ENCODE assay signal across 8 cellular contexts in the genomic region with DNA sequence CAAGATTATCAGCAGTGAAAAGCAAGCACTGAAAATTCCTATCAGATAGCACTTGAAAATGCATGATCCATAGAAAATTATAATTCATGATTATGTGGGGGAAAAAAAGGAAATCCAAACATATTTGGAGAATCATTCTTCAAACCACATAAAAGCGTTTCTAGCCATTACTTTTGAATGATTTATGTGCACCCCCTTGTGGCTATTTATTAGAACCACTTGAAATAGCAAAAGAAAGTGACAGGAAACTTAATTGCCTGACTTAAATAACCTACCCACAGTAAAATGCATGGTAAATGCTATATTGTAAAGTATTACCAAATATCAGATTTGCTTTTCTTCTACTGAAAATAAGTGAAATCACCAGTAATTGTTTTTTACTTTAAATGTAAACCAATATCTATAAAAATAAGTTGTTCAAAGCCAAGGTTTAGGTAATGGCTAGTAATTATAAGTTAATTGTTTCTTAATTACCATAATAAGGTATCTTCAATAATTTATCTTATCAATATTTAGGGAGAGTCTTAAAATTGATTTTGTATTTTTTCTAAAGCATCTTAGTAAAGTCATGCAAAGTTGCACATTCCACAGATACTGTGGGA.
DNase-seq lines count a peak whose midpoint lies in the region; ATAC-seq, FAIRE-seq and TF ChIP-seq lines count a peak whose summit lies in the region.

No MANE protein-coding gene starts in this region.

- no peaks in the 10 kb centered on the region for H4K20me1 ChIP-seq in GM23338 (replicated peaks; ENCODE audit: insufficient read depth)
- no peaks in the 10 kb centered on the region for H4K20me1 ChIP-seq in K562 (replicated peaks; ENCODE audit: control insufficient read depth, insufficient read depth, low read length)

- TF ChIP-seq EP300 in K562 (IDR thresholded peaks at IDR 0.05; ENCODE audit: low read length) = no peak

- peak; percentile 31; the same call in 1 of the 2 replicates for TF ChIP-seq CTCF in BJ (IDR thresholded peaks at IDR 0.05; ENCODE audit: insufficient read depth, low read depth, low read length)
- peak; percentile 62 to 90; a peak in 3 of 4 replicates for TF ChIP-seq CTCF in GM23338 (conservative IDR thresholded peaks at IDR 0.05; ENCODE audit: low read depth in 2 of 2)
- TF ChIP-seq CTCF in K562 (IDR thresholded peaks at IDR 0.05 in 2 of 3, conservative IDR thresholded peaks at IDR 0.05 in 1 of 3; ENCODE audit: insufficient read depth in 2 of 3, low read depth in 1 of 3, low read length in 3 of 3) = peak; percentile 29 to 65 (median 32); a peak in 3 of 6 replicates
- TF ChIP-seq CTCF in right lobe of liver (IDR thresholded peaks at IDR 0.05) = peak; percentile 64 to 77 (median 72)

- ATAC-seq in GM23338 (no peak; the same call in 2 of the 3 replicates), K562 (peak; percentile 47; the same call in 1 of the 3 replicates), right lobe of liver (peak; percentile 52 to 67 (median 60))
- no peak for ATAC-seq in activated CD8-positive, alpha-beta memory T cell treated with anti-CD3 and anti-CD28 coated beads, Interleukin-2, amount 10 ng/mL, durations not matched to agents 7 days and 5 days

- peaks cover 41% of the 10 kb centered on the region for H3K4me1 Mint-ChIP-seq in GM23338
- no peaks in the 10 kb centered on the region for H3K4me1 Mint-ChIP-seq in activated CD8-positive, alpha-beta memory T cell treated with anti-CD3 and anti-CD28 coated beads, Interleukin-2, amount 10 ng/mL, durations not matched to agents 7 days and 5 days

- H3K4me2 ChIP-seq in GM23338 (no peak overlapping the region), K562 (ENCODE audit: insufficient read depth, low read length) (no peak overlapping the region)

- H3K79me2 ChIP-seq in GM23338 (replicated peaks; ENCODE audit: insufficient read depth) (peaks cover 4% of the 10 kb centered on the region; the same call in 1 of the 2 replicates), K562 (ENCODE audit: control insufficient read depth, insufficient read depth, low read length) (no peaks in the 10 kb centered on the region)

- POLR2A ChIA-PET in BJ (lab: Charles Lee) (no interaction called here), K562 (lab: Yijun Ruan, JAX) (no interaction called here)

- H3K36me3 Mint-ChIP-seq in GM23338 (ENCODE audit: low read depth) = no peaks in the 10 kb centered on the region
- no peaks in the 10 kb centered on the region for H3K36me3 Mint-ChIP-seq in activated CD8-positive, alpha-beta memory T cell treated with anti-CD3 and anti-CD28 coated beads, Interleukin-2, amount 10 ng/mL, durations not matched to agents 7 days and 5 days

- TF ChIP-seq RAD21 in K562 (CRISPR knock-in tag; conservative IDR thresholded peaks at IDR 0.05 in 1 of 2, IDR thresholded peaks at IDR 0.05 in 1 of 2) = peak; percentile 74 to 75

- BruUV-seq in K562 (replicated peaks; lab: Mats Ljungman, UMichigan) = no TSS peak

- H3K4me3 ChIP-seq in BJ (ENCODE audit: low read depth, low read length) (no peak overlapping the region), GM23338 (no peak overlapping the region), K562 (no peak overlapping the region), right lobe of liver (no peak overlapping the region)

- H3K27ac ChIP-seq in GM23338 (ENCODE audit: low read depth) = no peak overlapping the region
- no peak overlapping the region for H3K27ac ChIP-seq in K562 (ENCODE audit: extremely low read depth, low read depth, low read length)
- H3K27ac ChIP-seq in right lobe of liver = no peak overlapping the region

- FAIRE-seq in K562 (lab: Jason Lieb, UNC) = no peak

- in situ Hi-C loops in K562 (cut with MboI) = no loop called here

- no peak overlapping the region for H3K27ac Mint-ChIP-seq in GM23338
- H3K27ac Mint-ChIP-seq in activated CD8-positive, alpha-beta memory T cell treated with anti-CD3 and anti-CD28 coated beads, Interleukin-2, amount 10 ng/mL, durations not matched to agents 7 days and 5 days = no peak overlapping the region

- H3K9me3 ChIP-seq in K562 (replicated peaks; ENCODE audit: control insufficient read depth, insufficient read depth, low read depth, low read length) = no peaks in the 10 kb centered on the region
- H3K9me3 ChIP-seq in right lobe of liver = no peaks in the 10 kb centered on the region

- H3K9ac ChIP-seq in K562 (ENCODE audit: insufficient read depth in 1 of 2, low read depth in 2 of 2, low read length in 2 of 2) = no peak overlapping the region

- H3K27me3 Mint-ChIP-seq in GM23338 (ENCODE audit: insufficient read depth, low read depth, poor library complexity) = no peaks in the 10 kb centered on the region
- H3K27me3 Mint-ChIP-seq in activated CD8-positive, alpha-beta memory T cell treated with anti-CD3 and anti-CD28 coated beads, Interleukin-2, amount 10 ng/mL, durations not matched to agents 7 days and 5 days = no peaks in the 10 kb centered on the region

- H3K4me1 ChIP-seq in GM23338 (ENCODE audit: insufficient read depth) = peaks cover 38% of the 10 kb centered on the region
- no peaks in the 10 kb centered on the region; a peak in 1 of 5 replicates for H3K4me1 ChIP-seq in K562 (replicated peaks in 1 of 2; ENCODE audit: control insufficient read depth in 2 of 2, insufficient read depth in 2 of 2, low read length in 2 of 2)
- peaks cover 0 to 19% (median 9%) of the 10 kb centered on the region in 4 donors for H3K4me1 ChIP-seq in right lobe of liver

- intact Hi-C loops in K562 (cut with micrococcal nuclease) (loop anchor here (1.0 to 2.0 kb wide), 3 partner anchors 75 to 279 kb away; no protein-coding TSS in a partner anchor), right lobe of liver (cut with DNase I) (loop anchor here in 1 of 2 donors (10.0 kb wide), 1 partner anchor 171 kb away; the partner anchor contains the start of gene ARHGAP42)

- TF ChIP-seq POLR2A in K562 (conservative IDR thresholded peaks at IDR 0.05) (no peak), right lobe of liver (IDR thresholded peaks at IDR 0.05) (no peak)

- no peak overlapping the region for H2AFZ ChIP-seq in GM23338
- no peak overlapping the region for H2AFZ ChIP-seq in K562 (ENCODE audit: low read depth, low read length)

- H3K27me3 ChIP-seq in BJ (ENCODE audit: control insufficient read depth, insufficient read depth, low read length) = no peaks in the 10 kb centered on the region
- H3K27me3 ChIP-seq in GM23338 (ENCODE audit: insufficient read depth) = no peaks in the 10 kb centered on the region
- no peaks in the 10 kb centered on the region for H3K27me3 ChIP-seq in K562 (ENCODE audit: control insufficient read depth in 2 of 2, insufficient read depth in 2 of 2, low read length in 2 of 2)
- H3K27me3 ChIP-seq in right lobe of liver = no peaks in the 10 kb centered on the region

- CTCF ChIA-PET in BJ (lab: Yijun Ruan, JAX) = interaction anchor here (0.8 to 1.2 kb wide), 2 partner anchors 172 to 174 kb away, joined by 3 to 6 read pairs; no protein-coding TSS in a partner anchor
- CTCF ChIA-PET in K562 (lab: Yijun Ruan, JAX; ENCODE audit: low intra/inter-chr PET ratio) = interaction anchor here (0.6 to 3.5 kb wide), 3 partner anchors 170 to 1764 kb away, joined by 4 to 19 read pairs (median 6); no protein-coding TSS in a partner anchor
- CTCF ChIA-PET in activated CD8-positive, alpha-beta memory T cell treated with anti-CD3 and anti-CD28 coated beads, Interleukin-2, amount 10 ng/mL, durations not matched to agents 7 days and 5 days (lab: Charles Lee) = no interaction called here

- no peaks in the 10 kb centered on the region for H3K9me3 Mint-ChIP-seq in GM23338
- H3K9me3 Mint-ChIP-seq in activated CD8-positive, alpha-beta memory T cell treated with anti-CD3 and anti-CD28 coated beads, Interleukin-2, amount 10 ng/mL, durations not matched to agents 7 days and 5 days (ENCODE audit: low read depth) = no peaks in the 10 kb centered on the region

- H3K9me2 ChIP-seq in GM23338 (ENCODE audit: insufficient read depth) = no peaks in the 10 kb centered on the region

- H3K4me3 Mint-ChIP-seq in GM23338 = no peak overlapping the region
- no peak overlapping the region for H3K4me3 Mint-ChIP-seq in activated CD8-positive, alpha-beta memory T cell treated with anti-CD3 and anti-CD28 coated beads, Interleukin-2, amount 10 ng/mL, durations not matched to agents 7 days and 5 days

- DNase-seq in BJ (ENCODE audit: low read depth) = no peak
- peak; percentile 81 for DNase-seq in GM23338 (ENCODE audit: low spot score)
- DNase-seq in NCI-H345 treated with DMSO at 0.1 percent for 48 hours (lab: John Stamatoyannopoulos, UW; ENCODE audit: unreplicated experiment) = peak; percentile 18
- DNase-seq in K562 (ENCODE audit: extremely low read depth in 1 of 4, low spot score in 3 of 4) = peak; percentile 13 to 44 (median 18)
- DNase-seq in right lobe of liver = no peak
- DNase-seq in stimulated activated CD4-positive, alpha-beta T cell treated with anti-CD3 and anti-CD28 coated beads, Interleukin-15, amount 100 ng/mL, for 24 hours = no peak
- no peak for DNase-seq in hepatic stellate cell (ENCODE audit: low spot score)
- no peak for DNase-seq in activated CD8-positive, alpha-beta memory T cell treated with anti-CD3 and anti-CD28 coated beads, Interleukin-2, amount 10 ng/mL, durations not matched to agents 7 days and 5 days

- no peaks in the 10 kb centered on the region for H3K9me1 ChIP-seq in K562 (ENCODE audit: control insufficient read depth, insufficient read depth, low read length)

- H3K36me3 ChIP-seq in BJ (ENCODE audit: control insufficient read depth, insufficient read depth, low read length) (no peaks in the 10 kb centered on the region), GM23338 (ENCODE audit: insufficient read depth) (no peaks in the 10 kb centered on the region), K562 (ENCODE audit: control insufficient read depth, insufficient read depth, low read length) (no peaks in the 10 kb centered on the region), right lobe of liver (no peaks in the 10 kb centered on the region)

- 0% methylated on average over 1 of the region's 1 CpG for WGBS in K562 (ENCODE audit: insufficient coverage, low coverage, missing lambda C conversion rate)
- 0% methylated on average over 1 of the region's 1 CpG for WGBS in right lobe of liver (ENCODE audit: insufficient coverage, low coverage, low lambda C conversion rate, missing lambda C conversion rate)

- no peaks in the 10 kb centered on the region for H3F3A ChIP-seq in GM23338 (replicated peaks; ENCODE audit: low read depth)

TF ChIP-seq in GM23338, 12 proteins besides CTCF, POLR2A, EP300 and RAD21:
- no peak for TF ChIP-seq CREB1 (CRISPR knock-in tag; IDR thresholded peaks at IDR 0.05; ENCODE audit: low read depth)

TF ChIP-seq in K562, 482 proteins besides CTCF, POLR2A, EP300 and RAD21 (continues in another document):
- no peak for TF ChIP-seq POLR2G (IDR thresholded peaks at IDR 0.05; ENCODE audit: low read depth, low read length)
- no peak for TF ChIP-seq MEF2D (tag; conservative IDR thresholded peaks at IDR 0.05; ENCODE audit: low read depth)

Comparison
In these comparisons a context has a peak if more than half of its experiments do, and no peak if none do; other contexts are left out.
1. DNase-seq: peak in GM23338 (single experiment), NCI-H345 treated with DMSO at 0.1 percent for 48 hours (single experiment) and K562 (4 of 4); none in BJ (single experiment), right lobe of liver (0 of 3), stimulated activated CD4-positive, alpha-beta T cell treated with anti-CD3 and anti-CD28 coated beads, Interleukin-15, amount 100 ng/mL, for 24 hours (single experiment), hepatic stellate cell (single experiment) and activated CD8-positive, alpha-beta memory T cell treated with anti-CD3 and anti-CD28 coated beads, Interleukin-2, amount 10 ng/mL, durations not matched to agents 7 days and 5 days (single experiment).
2. ATAC-seq: peak in K562 (single experiment) and right lobe of liver (4 of 4); none in GM23338 (single experiment) and activated CD8-positive, alpha-beta memory T cell treated with anti-CD3 and anti-CD28 coated beads, Interleukin-2, amount 10 ng/mL, durations not matched to agents 7 days and 5 days (single experiment).
3. Peak in every context shown above with its lines, with median percentiles within 50 percentile points of each other: CTCF ChIP-seq.